22 cellular contexts compared by ENCODE assay signal in genomic region chr22:28032896-28033295, GRCh38.
DNase-seq lines count a peak whose midpoint lies in the region; ATAC-seq and TF ChIP-seq lines count a peak whose summit lies in the region.
"Had no signal": no experiment of that assay in that cellular context is flagged by ENCODE, and none has a peak within 500 bp of the region (broad histone marks: within the 10 kb centered on the region; RNA-seq: fewer than 3 reads in every experiment).

No MANE protein-coding gene starts in this region.

- H3K36me3 ChIP-seq in endodermal cell (ENCODE audit: control insufficient read depth, insufficient read depth, low read length) (no peaks in the 10 kb centered on the region), upper lobe of left lung (peaks cover 0 to 7% (median 0%) of the 10 kb centered on the region in 4 donors)
- H3K36me3 ChIP-seq: BLaER1 had no signal

- no peak overlapping the region for H3K27ac ChIP-seq in endodermal cell (ENCODE audit: low read depth, low read length)
- peak overlapping the region; percentile 19 to 90 (median 74) for H3K27ac ChIP-seq in upper lobe of left lung
- no peak overlapping the region for H3K27ac ChIP-seq in substantia nigra (ENCODE audit: low read depth, low read length, poor library complexity, severe bottlenecking)
- H3K27ac ChIP-seq: BLaER1, coronary artery, skin epidermis had no signal

- H3K27me3 Mint-ChIP-seq in endodermal cell (ENCODE audit: insufficient read depth) = peaks cover 2% of the 10 kb centered on the region
- H3K27me3 Mint-ChIP-seq in type B pancreatic cell = no peaks in the 10 kb centered on the region

- TF ChIP-seq POLR2A in upper lobe of left lung (IDR thresholded peaks at IDR 0.05) = no peak

- DNase-seq in NCI-H2171 treated with DMSO at 0.1 percent for 48 hours (lab: John Stamatoyannopoulos, UW) (peak; percentile 38), NCI-H2171 (lab: John Stamatoyannopoulos, UW) (no peak), NCI-H69 (lab: John Stamatoyannopoulos, UW) (peak; percentile 77), endodermal cell (peak; percentile 39), upper lobe of left lung (no peak), substantia nigra (lab: John Stamatoyannopoulos, UW) (no peak), type B pancreatic cell (ENCODE audit: extremely low spot score, unreplicated experiment) (no peak)
- DNase-seq: activated T-cell treated with anti-CD3 and anti-CD28 coated beads, Interleukin-2, amount 50 U/mL, for 48 hours; Karpas-422; mesenchymal stem cell; natural killer cell; NCI-H1048; NCI-H524 treated with DMSO at 0.1 percent for 48 hours; posterior cingulate gyrus had no signal

- H3K4me1 Mint-ChIP-seq in endodermal cell = peaks cover 41% of the 10 kb centered on the region
- peaks cover 53% of the 10 kb centered on the region for H3K4me1 Mint-ChIP-seq in type B pancreatic cell (ENCODE audit: unreplicated experiment)
- H3K4me1 Mint-ChIP-seq: natural killer cell had no signal

- WGBS in endodermal cell (ENCODE audit: insufficient coverage in 1 of 2, insufficient read length in 1 of 2), 2 experiments = 53 to 54% methylated on average over 2 to 4 of the region's 4 CpGs
- WGBS in upper lobe of left lung, 2 donors = 52 to 60% methylated on average over 4 of the region's 4 CpGs

- peaks cover 3% of the 10 kb centered on the region for H3K9me3 Mint-ChIP-seq in endodermal cell
- H3K9me3 Mint-ChIP-seq in type B pancreatic cell = no peaks in the 10 kb centered on the region
- H3K9me3 Mint-ChIP-seq: activated naive CD4-positive, alpha-beta T cell treated with anti-CD3 and anti-CD28 coated beads, Interleukin-2, amount 50 U/mL, for 72 hours; natural killer cell; T-helper 1 cell treated with Interleukin-12 subunit alpha and Interleukin-12 subunit beta and Interleukin-4 antibody, amounts not matched to agents 30 μg/mL and 1 μg/mL, for 36 hours had no signal

- H3K4me3 Mint-ChIP-seq in endodermal cell (no peak overlapping the region), type B pancreatic cell (no peak overlapping the region)
- H3K4me3 Mint-ChIP-seq: natural killer cell; T-helper 1 cell treated with Interleukin-12 subunit alpha and Interleukin-12 subunit beta and Interleukin-4 antibody, amounts not matched to agents 30 μg/mL and 1 μg/mL, for 36 hours had no signal

- no peak for TF ChIP-seq CTCF in endodermal cell (conservative IDR thresholded peaks at IDR 0.05)
- no peak for TF ChIP-seq CTCF in upper lobe of left lung (IDR thresholded peaks at IDR 0.05)
- TF ChIP-seq CTCF in type B pancreatic cell (conservative IDR thresholded peaks at IDR 0.05) = no peak

- H3K36me3 Mint-ChIP-seq in endodermal cell (ENCODE audit: low read depth) (no peaks in the 10 kb centered on the region), type B pancreatic cell (peaks cover 3% of the 10 kb centered on the region)
- H3K36me3 Mint-ChIP-seq: activated naive CD4-positive, alpha-beta T cell treated with anti-CD3 and anti-CD28 coated beads, Interleukin-2, amount 50 U/mL, for 72 hours; natural killer cell had no signal

- no peak for TF ChIP-seq EP300 in upper lobe of left lung (IDR thresholded peaks at IDR 0.05)

- H3K27ac Mint-ChIP-seq in endodermal cell = no peak overlapping the region
- H3K27ac Mint-ChIP-seq in type B pancreatic cell = no peak overlapping the region
- H3K27ac Mint-ChIP-seq: activated naive CD4-positive, alpha-beta T cell treated with anti-CD3 and anti-CD28 coated beads, Interleukin-2, amount 50 U/mL, for 72 hours; natural killer cell; T-helper 1 cell treated with Interleukin-12 subunit alpha and Interleukin-12 subunit beta and Interleukin-4 antibody, amounts not matched to agents 30 μg/mL and 1 μg/mL, for 36 hours had no signal

- no peak for ATAC-seq in upper lobe of left lung (ENCODE audit: low FRiP score in 2 of 2)
- ATAC-seq in GM21526 (IDR thresholded peaks at IDR 0.05; ENCODE audit: low FRiP score, unreplicated experiment) = no peak
- ATAC-seq: activated CD4-positive, CD25-positive, alpha-beta regulatory T cell treated with anti-CD3 and anti-CD28 coated beads, Interleukin-2, amount 50 U/mL, for 24 hours; activated naive CD4-positive, alpha-beta T cell treated with anti-CD3 and anti-CD28 coated beads, Interleukin-2, amount 50 U/mL, for 72 hours; natural killer cell; Right ventricle myocardium inferior had no signal

- H3K9me3 ChIP-seq in endodermal cell (ENCODE audit: control insufficient read depth, low read length) (peaks cover 5% of the 10 kb centered on the region), upper lobe of left lung (no peaks in the 10 kb centered on the region)
- H3K9me3 ChIP-seq: BLaER1 had no signal

- no peak overlapping the region for H3K9ac ChIP-seq in endodermal cell (ENCODE audit: extremely low read depth, low read length, poor library complexity, severe bottlenecking)
- H3K9ac ChIP-seq: BLaER1 had no signal

- H3K4me1 ChIP-seq in endodermal cell (ENCODE audit: control insufficient read depth, insufficient read depth, low read length) (peaks cover 11% of the 10 kb centered on the region), upper lobe of left lung (peaks cover 44 to 58% (median 57%) of the 10 kb centered on the region in 4 donors)

- H3K4me3 ChIP-seq in endodermal cell (ENCODE audit: low read length) (no peak overlapping the region), upper lobe of left lung (no peak overlapping the region)
- H3K4me3 ChIP-seq: BLaER1, coronary artery, skin epidermis had no signal

- H3K27me3 ChIP-seq in endodermal cell (ENCODE audit: control insufficient read depth, insufficient read depth, low read length, poor library complexity, severe bottlenecking) (no peaks in the 10 kb centered on the region), upper lobe of left lung (no peaks in the 10 kb centered on the region)
- H3K27me3 ChIP-seq: BLaER1 had no signal

Comparison
In these comparisons a context has a peak if more than half of its experiments do, and no peak if none do; other contexts are left out.
1. DNase-seq: peak in NCI-H2171 treated with DMSO at 0.1 percent for 48 hours (single experiment), NCI-H69 (single experiment) and endodermal cell (single experiment); none in NCI-H2171 (single experiment), upper lobe of left lung (0 of 2), substantia nigra (0 of 49) and type B pancreatic cell (single experiment).
2. H3K27ac ChIP-seq: peak in upper lobe of left lung (4 of 4); none in endodermal cell (single experiment) and substantia nigra (single experiment).